Comparison of ENCODE assay signal across 28 cellular contexts in genomic region chr13:25725104-25725503, GRCh38.
A peak's percentile ranks its signal among the peaks of the same experiment; 100 is the strongest.
DNase-seq lines count a peak whose midpoint lies in the region; ATAC-seq and TF ChIP-seq lines count a peak whose summit lies in the region.
"Had no signal": no experiment of that assay in that cellular context is flagged by ENCODE, and none has a peak within 500 bp of the region (broad histone marks: within the 10 kb centered on the region; RNA-seq: fewer than 3 reads in every experiment).

No MANE protein-coding gene starts in this region.

- no peaks in the 10 kb centered on the region for H3F3A ChIP-seq in GM23338 (replicated peaks; ENCODE audit: low read depth)

- H3K4me1 ChIP-seq in GM23338 (ENCODE audit: insufficient read depth) (peaks cover 12% of the 10 kb centered on the region), foreskin keratinocyte (no peaks in the 10 kb centered on the region), hepatocyte (ENCODE audit: insufficient read depth) (no peaks in the 10 kb centered on the region)

- H2AFZ ChIP-seq in GM23338, result no peak overlapping the region
- no peak overlapping the region for H2AFZ ChIP-seq in hepatocyte
- H2AFZ ChIP-seq: GM23248 had no signal

- CTCF ChIA-PET in WTC11 (lab: Charles Lee), result no interaction called here

- H3K4me3 ChIP-seq in GM23338, result no peak overlapping the region
- no peak overlapping the region for H3K4me3 ChIP-seq in hepatocyte
- H3K4me3 ChIP-seq: GM23248 had no signal

- no peaks in the 10 kb centered on the region for H4K20me1 ChIP-seq in GM23338 (replicated peaks; ENCODE audit: insufficient read depth)
- H4K20me1 ChIP-seq in hepatocyte (ENCODE audit: insufficient read depth, poor library complexity, severe bottlenecking), result no peaks in the 10 kb centered on the region

- no peak overlapping the region for H3K27ac ChIP-seq in GM23338 (ENCODE audit: low read depth)
- H3K27ac ChIP-seq in foreskin keratinocyte, result no peak overlapping the region
- H3K27ac ChIP-seq in hepatocyte, result no peak overlapping the region
- H3K27ac ChIP-seq: GM23248, HL-60 had no signal

- H3K79me2 ChIP-seq in GM23338 (replicated peaks; ENCODE audit: insufficient read depth), result no peaks in the 10 kb centered on the region
- no peaks in the 10 kb centered on the region for H3K79me2 ChIP-seq in hepatocyte

- H3K9me2 ChIP-seq in GM23338 (ENCODE audit: insufficient read depth) (0 out of 2 replicates have a peak, but pooled peaks cover 5% of the 10 kb centered on the region), hepatocyte (replicated peaks; ENCODE audit: insufficient read depth) (no peaks in the 10 kb centered on the region)

- H3K36me3 Mint-ChIP-seq in GM23338 (ENCODE audit: low read depth) (no peaks in the 10 kb centered on the region), WTC11 (no peaks in the 10 kb centered on the region)
- H3K36me3 Mint-ChIP-seq: CD4-positive, alpha-beta memory T cell had no signal

- WGBS in hepatocyte (ENCODE audit: low lambda C conversion rate, missing lambda C conversion rate), result 92% methylated on average over 3 of the region's 3 CpGs

- H3K27me3 Mint-ChIP-seq in GM23338 (ENCODE audit: insufficient read depth, low read depth, poor library complexity), result no peaks in the 10 kb centered on the region
- no peaks in the 10 kb centered on the region for H3K27me3 Mint-ChIP-seq in WTC11 (ENCODE audit: low read depth)

- H3K4me2 ChIP-seq in GM23338, result no peak overlapping the region
- no peak overlapping the region for H3K4me2 ChIP-seq in hepatocyte

- H3K9me3 ChIP-seq in hepatocyte (ENCODE audit: low read depth), result no peaks in the 10 kb centered on the region

- ATAC-seq in GM23338 (no peak; the same call in 2 of the 3 replicates), WTC11 (peak; percentile 46), foreskin keratinocyte (no peak), GM19023 (IDR thresholded peaks at IDR 0.05; ENCODE audit: unreplicated experiment) (no peak), omental fat pad (ENCODE audit: low FRiP score) (no peak), HG02884 (IDR thresholded peaks at IDR 0.05; ENCODE audit: unreplicated experiment) (no peak)
- ATAC-seq: SK-N-SH treated with all-trans-retinoic acid at 6 μM for 48 hours, T-helper 17 cell had no signal

- H3K27ac Mint-ChIP-seq in GM23338, result no peak overlapping the region
- no peak overlapping the region for H3K27ac Mint-ChIP-seq in WTC11
- H3K27ac Mint-ChIP-seq: CD4-positive, alpha-beta memory T cell; IgD-negative memory B cell; T-helper 17 cell had no signal

- H3K9me3 Mint-ChIP-seq in GM23338 (no peaks in the 10 kb centered on the region), WTC11 (0 out of 2 replicates have a peak, but pooled peaks cover 7% of the 10 kb centered on the region)
- H3K9me3 Mint-ChIP-seq: CD4-positive, alpha-beta memory T cell had no signal

- DNase-seq in GM23338 (ENCODE audit: low spot score) (no peak), M059J (ENCODE audit: low read depth) (peak; percentile 27), WTC11 (ENCODE audit: low spot score) (peak; percentile 17), foreskin keratinocyte (no peak), omental fat pad (ENCODE audit: low spot score) (no peak), hepatocyte (ENCODE audit: low spot score) (no peak)
- DNase-seq: C1 segment of cervical spinal cord; CD4-positive, alpha-beta memory T cell; COR-L47; DMS79; GF-D8; GM23248; HCEC 1CT; Karpas-422; MV-4-11; NCI-H1105 treated with DMSO at 0.1 percent for 48 hours; NCI-H146; NCI-H2029; NCI-H446 treated with DMSO at 0.1 percent for 48 hours; NCI-H526; NCI-H82; SIG-M5; T-helper 17 cell had no signal

- POLR2A ChIA-PET in WTC11 (lab: Charles Lee), result no interaction called here

- no peaks in the 10 kb centered on the region for H3K27me3 ChIP-seq in GM23338 (ENCODE audit: insufficient read depth)
- no peaks in the 10 kb centered on the region for H3K27me3 ChIP-seq in foreskin keratinocyte
- no peaks in the 10 kb centered on the region for H3K27me3 ChIP-seq in hepatocyte

- H3K4me1 Mint-ChIP-seq in GM23338, result peaks cover 17% of the 10 kb centered on the region
- H3K4me1 Mint-ChIP-seq in WTC11, result peaks cover 21% of the 10 kb centered on the region
- H3K4me1 Mint-ChIP-seq: T-helper 17 cell had no signal

- no peaks in the 10 kb centered on the region for H3K36me3 ChIP-seq in GM23338 (ENCODE audit: insufficient read depth)
- H3K36me3 ChIP-seq in hepatocyte (replicated peaks; ENCODE audit: insufficient read depth, low read depth), result no peaks in the 10 kb centered on the region

- peak; percentile 30 to 47; a peak in 3 of 4 replicates for TF ChIP-seq CTCF in GM23338 (conservative IDR thresholded peaks at IDR 0.05; ENCODE audit: low read depth in 2 of 2)
- TF ChIP-seq CTCF in WTC11 (IDR thresholded peaks at IDR 0.05), result no peak
- peak; percentile 6 for TF ChIP-seq CTCF in foreskin keratinocyte (conservative IDR thresholded peaks at IDR 0.05)
- TF ChIP-seq CTCF in omental fat pad (IDR thresholded peaks at IDR 0.05), result no peak
- no peak for TF ChIP-seq CTCF in hepatocyte (IDR thresholded peaks at IDR 0.05; ENCODE audit: poor library complexity)

- H3K4me3 Mint-ChIP-seq in GM23338 (no peak overlapping the region), WTC11 (no peak overlapping the region)
- H3K4me3 Mint-ChIP-seq: CD4-positive, alpha-beta memory T cell; IgD-negative memory B cell; T-helper 17 cell had no signal

TF ChIP-seq in GM23338, 12 proteins besides CTCF, POLR2A, EP300 and RAD21 (continues in another document):
- no peak for TF ChIP-seq CREB1 (CRISPR knock-in tag; IDR thresholded peaks at IDR 0.05; ENCODE audit: low read depth)
- TF ChIP-seq EZH2phosphoT487 (IDR thresholded peaks at IDR 0.05; ENCODE audit: unreplicated experiment), result no peak
- TF ChIP-seq ETS1 (IDR thresholded peaks at IDR 0.05), result no peak
- no peak for TF ChIP-seq JUNB (IDR thresholded peaks at IDR 0.05; ENCODE audit: unreplicated experiment)
- no peak for TF ChIP-seq ZNF331 (CRISPR knock-in tag; IDR thresholded peaks at IDR 0.05; ENCODE audit: low read depth)
- TF ChIP-seq STAT1 (IDR thresholded peaks at IDR 0.05; ENCODE audit: unreplicated experiment), result no peak
- no peak for TF ChIP-seq ZNF114 (CRISPR knock-in tag; IDR thresholded peaks at IDR 0.05)
- no peak for TF ChIP-seq POLR2AphosphoS5 (IDR thresholded peaks at IDR 0.05; ENCODE audit: low read depth)
- TF ChIP-seq EZH2 (IDR thresholded peaks at IDR 0.05; ENCODE audit: low read depth, unreplicated experiment), result no peak

TF ChIP-seq in WTC11, 78 proteins besides CTCF, POLR2A, EP300 and RAD21:
- TF ChIP-seq JUN (CRISPR knock-in tag; IDR thresholded peaks at IDR 0.05) (no peak), NR1H2 (CRISPR knock-in tag; IDR thresholded peaks at IDR 0.05) (no peak), CBFB (CRISPR knock-in tag; IDR thresholded peaks at IDR 0.05; ENCODE audit: low read depth) (no peak)

Comparison
In these comparisons a context has a peak if more than half of its experiments do, and no peak if none do; other contexts are left out.
1. DNase-seq: peak in M059J (single experiment) and WTC11 (single experiment); none in GM23338 (single experiment), foreskin keratinocyte (0 of 2), omental fat pad (single experiment) and hepatocyte (single experiment).
2. CTCF ChIP-seq: peak in GM23338 (2 of 2) and foreskin keratinocyte (single experiment); none in WTC11 (single experiment), omental fat pad (0 of 3) and hepatocyte (single experiment).